Comparison of ENCODE assay signal across 11 cellular contexts in genomic region chr7:130352335-130353074, GRCh38. TPM values are rescaled to one million over a fixed set of nuclear protein-coding genes. Genes with fewer than 3 reads are reported as not detected.
DNase-seq lines count a peak whose midpoint lies in the region; ATAC-seq and TF ChIP-seq lines count a peak whose summit lies in the region.
"Had no signal": no experiment of that assay in that cellular context is flagged by ENCODE, and none has a peak within 500 bp of the region (broad histone marks: within the 10 kb centered on the region; RNA-seq: fewer than 3 reads in every experiment).

No MANE protein-coding gene starts in this region.

- H3K4me3 Mint-ChIP-seq in HFFc6, result peak overlapping the region; percentile 75
- H3K4me3 Mint-ChIP-seq: activated naive CD4-positive, alpha-beta T cell treated with anti-CD3 and anti-CD28 coated beads, Interleukin-2, amount 50 U/mL, for 24 hours had no signal

- H3K27me3 Mint-ChIP-seq in HFFc6 (ENCODE audit: insufficient read depth), result peaks cover 20% of the 10 kb centered on the region
- H3K27me3 Mint-ChIP-seq: activated naive CD4-positive, alpha-beta T cell treated with anti-CD3 and anti-CD28 coated beads, Interleukin-2, amount 50 U/mL, for 24 hours had no signal

- H3K9me3 ChIP-seq in RWPE2 (ENCODE audit: severe bottlenecking), result no peaks in the 10 kb centered on the region

- peaks cover 73% of the 10 kb centered on the region for H3K4me1 Mint-ChIP-seq in HFFc6 (ENCODE audit: low read depth)
- H3K4me1 Mint-ChIP-seq: activated naive CD4-positive, alpha-beta T cell treated with anti-CD3 and anti-CD28 coated beads, Interleukin-2, amount 50 U/mL, for 24 hours had no signal

- peak overlapping the region; percentile 51 for H3K27ac ChIP-seq in RWPE2 (ENCODE audit: poor library complexity, severe bottlenecking)

- DNase-seq in HFFc6, result peak; percentile 41
- no peak for DNase-seq in RWPE2 (ENCODE audit: low spot score)
- DNase-seq in head of caudate nucleus, result peak in 41 of 42 donors; percentile 23 to 82 (median 52)
- DNase-seq in stimulated activated CD8-positive, alpha-beta memory T cell treated with anti-CD3 and anti-CD28 coated beads, Interleukin-4, amount 100 ng/mL, for 48 hours, result peak; percentile 19
- DNase-seq in NCI-H1048 (lab: John Stamatoyannopoulos, UW), result no peak
- DNase-seq in HT-29 (ENCODE audit: low spot score), result no peak

- H3K36me3 Mint-ChIP-seq in HFFc6 (ENCODE audit: low read depth), result no peaks in the 10 kb centered on the region; the same call in 1 of the 2 replicates
- H3K36me3 Mint-ChIP-seq: activated naive CD4-positive, alpha-beta T cell treated with anti-CD3 and anti-CD28 coated beads, Interleukin-2, amount 50 U/mL, for 24 hours had no signal

- no peaks in the 10 kb centered on the region for H3K9me3 Mint-ChIP-seq in HFFc6
- H3K9me3 Mint-ChIP-seq: activated naive CD4-positive, alpha-beta T cell treated with anti-CD3 and anti-CD28 coated beads, Interleukin-2, amount 50 U/mL, for 24 hours had no signal

- no peak for TF ChIP-seq CTCF in HFFc6 (IDR thresholded peaks at IDR 0.05)
- no peak for TF ChIP-seq CTCF in RWPE2 (IDR thresholded peaks at IDR 0.05; ENCODE audit: poor library complexity, severe bottlenecking)

- H3K4me1 ChIP-seq in RWPE2 (ENCODE audit: insufficient read depth, poor library complexity, severe bottlenecking), result peaks cover 33% of the 10 kb centered on the region

- no peak overlapping the region for H3K4me3 ChIP-seq in RWPE2 (ENCODE audit: severe bottlenecking)

- H3K36me3 ChIP-seq in RWPE2 (ENCODE audit: low read depth), result no peaks in the 10 kb centered on the region

- peak overlapping the region; percentile 10 for H3K27ac Mint-ChIP-seq in HFFc6
- H3K27ac Mint-ChIP-seq: activated naive CD4-positive, alpha-beta T cell treated with anti-CD3 and anti-CD28 coated beads, Interleukin-2, amount 50 U/mL, for 24 hours had no signal

- H3K27me3 ChIP-seq in RWPE2 (ENCODE audit: insufficient read depth, poor library complexity, severe bottlenecking), result no peaks in the 10 kb centered on the region

- intact Hi-C loops in head of caudate nucleus (cut with DNase I), result no loop called here

- ATAC-seq in RWPE2 (ENCODE audit: low read depth) (no peak), HG02870 (IDR thresholded peaks at IDR 0.05; ENCODE audit: unreplicated experiment) (no peak), HG03457 (IDR thresholded peaks at IDR 0.05; ENCODE audit: unreplicated experiment) (no peak)

RNA-seq across cellular contexts. Expression of gene CPA5, which starts 7.9 kb away (rescaled TPM):
- not detected for total RNA-seq in HFFc6 (2021; fragmentation: NEBNext Ultra II Directional; extraction: Animal tissue kit (Norgen Biotek cat#: 25700))
- total RNA-seq in HT-29 (2014; rRNA removed; shearing (Covaris generic)), result not detected in 2 replicates
- total RNA-seq: NCI-H460, pulmonary artery endothelial cell had no signal

RNA-seq across cellular contexts. Expression of gene CPA1, which starts 27.8 kb away (rescaled TPM):
- not detected for total RNA-seq in HFFc6 (2021; fragmentation: NEBNext Ultra II Directional; extraction: Animal tissue kit (Norgen Biotek cat#: 25700))
- total RNA-seq in HT-29 (2014; rRNA removed; shearing (Covaris generic)), result not detected in 2 replicates
- total RNA-seq: NCI-H460, pulmonary artery endothelial cell had no signal

RNA-seq across cellular contexts. Expression of gene CPA4, which starts 59.5 kb away (rescaled TPM):
- 10 to 100 TPM in 5 of 6 experiments, 1 to 10 TPM in 1; 5.8 to 23.2 (median 20.0) TPM for total RNA-seq in HFFc6 (2021; fragmentation: NEBNext Ultra II Directional; extraction: Animal tissue kit (Norgen Biotek cat#: 25700))
- total RNA-seq in HT-29 (2014; rRNA removed; shearing (Covaris generic)), result not detected in 2 replicates

Comparison
In these comparisons a context has a peak if more than half of its experiments do, and no peak if none do; other contexts are left out.
1. DNase-seq: peak in HFFc6 (single experiment), head of caudate nucleus (41 of 42) and stimulated activated CD8-positive, alpha-beta memory T cell treated with anti-CD3 and anti-CD28 coated beads, Interleukin-4, amount 100 ng/mL, for 48 hours (single experiment); none in RWPE2 (single experiment), NCI-H1048 (single experiment) and HT-29 (single experiment).